In genomic region chr14:54489731-54490447, GRCh38 we compare ENCODE assay signal across 8 cellular contexts. TPM values are rescaled to one million over a fixed set of nuclear protein-coding genes. Genes with fewer than 3 reads are reported as not detected.
DNase-seq lines count a peak whose midpoint lies in the region; ATAC-seq and TF ChIP-seq lines count a peak whose summit lies in the region.

No MANE protein-coding gene starts in this region.

- H3K27me3 ChIP-seq in heart right ventricle (no peaks in the 10 kb centered on the region), adipocyte (replicated peaks; ENCODE audit: control insufficient read depth, insufficient read depth, low read length) (no peaks in the 10 kb centered on the region), mesenchymal stem cell (ENCODE audit: control insufficient read depth in 1 of 2, insufficient read depth in 1 of 2, low read length in 2 of 2) (no peaks in the 10 kb centered on the region), uterus (no peaks in the 10 kb centered on the region)

- TF ChIP-seq POLR2A in uterus (IDR thresholded peaks at IDR 0.05), result no peak

- no peak for TF ChIP-seq CTCF in heart right ventricle (IDR thresholded peaks at IDR 0.05)
- no peak for TF ChIP-seq CTCF in uterus (IDR thresholded peaks at IDR 0.05)

- peak overlapping the region; percentile 57 for H2BK5ac ChIP-seq in mesenchymal stem cell (ENCODE audit: low read depth, low read length, poor library complexity, severe bottlenecking)

- H3K4me1 ChIP-seq in heart right ventricle, result peaks cover 6 to 44% (median 26%) of the 10 kb centered on the region in 9 donors
- peaks cover 19% of the 10 kb centered on the region for H3K4me1 ChIP-seq in adipocyte (ENCODE audit: control insufficient read depth, insufficient read depth, low read length)
- H3K4me1 ChIP-seq in mesenchymal stem cell (ENCODE audit: control insufficient read depth, insufficient read depth, low read depth, low read length), result peaks cover 6% of the 10 kb centered on the region
- H3K4me1 ChIP-seq in uterus, result no peaks in the 10 kb centered on the region

- no peak overlapping the region for H3K4ac ChIP-seq in mesenchymal stem cell (ENCODE audit: low read depth in 1 of 2, low read length in 2 of 2)

- H4K91ac ChIP-seq in mesenchymal stem cell (ENCODE audit: low read length), result no peak overlapping the region

- H3K4me2 ChIP-seq in mesenchymal stem cell (ENCODE audit: low read length, poor library complexity, severe bottlenecking), result no peak overlapping the region

- H2BK15ac ChIP-seq in mesenchymal stem cell (ENCODE audit: low read depth, poor library complexity, severe bottlenecking), result no peak overlapping the region

- H3K4me3 ChIP-seq in heart right ventricle (peak overlapping the region in 6 of 10 donors; percentile 78 to 93 (median 84)), adipocyte (ENCODE audit: low read length) (peak overlapping the region; percentile 99), mesenchymal stem cell (ENCODE audit: insufficient read depth in 1 of 2, low read depth in 1 of 2, low read length in 2 of 2) (peak overlapping the region in 1 of 2 experiments; percentile 99), uterus (peak overlapping the region; percentile 83 to 90)

- H3K36me3 ChIP-seq in heart right ventricle (no peaks in the 10 kb centered on the region), adipocyte (ENCODE audit: control insufficient read depth, insufficient read depth, low read length, severe bottlenecking) (no peaks in the 10 kb centered on the region), mesenchymal stem cell (ENCODE audit: control insufficient read depth in 1 of 2, insufficient read depth in 2 of 2, low read depth in 1 of 2, low read length in 2 of 2) (peaks cover 3 to 5% of the 10 kb centered on the region in 2 experiments), uterus (no peaks in the 10 kb centered on the region)

- H2BK12ac ChIP-seq in mesenchymal stem cell (ENCODE audit: low read length in 2 of 2), result no peak overlapping the region

- H3K9me3 ChIP-seq in heart right ventricle (no peaks in the 10 kb centered on the region), adipocyte (ENCODE audit: control insufficient read depth, low read length) (no peaks in the 10 kb centered on the region), mesenchymal stem cell (ENCODE audit: control insufficient read depth, low read length) (no peaks in the 10 kb centered on the region), uterus (no peaks in the 10 kb centered on the region)

- intact Hi-C loops in heart right ventricle (cut with DNase I) (loop anchor here in 4 of 10 donors (1.0 to 5.0 kb wide), 3 partner anchors 19 to 48 kb away; partner anchors contain the start of genes CNIH1 (in 3 of the 4) and CGRRF1 (in 2 of the 4)), Right ventricle myocardium superior (cut with DNase I) (no loop called here), uterus (cut with DNase I; ENCODE audit: low total_unique reads) (no loop called here)

- peak overlapping the region; percentile 59 for H2AK5ac ChIP-seq in mesenchymal stem cell (ENCODE audit: low read length, severe bottlenecking)

- no peak overlapping the region for H3K14ac ChIP-seq in mesenchymal stem cell (ENCODE audit: low read length in 2 of 2)

- H3K27ac ChIP-seq in heart right ventricle, result peak overlapping the region in 8 of 10 donors; percentile 88 to 99 (median 98)
- no peak overlapping the region for H3K27ac ChIP-seq in mesenchymal stem cell (ENCODE audit: low read length, poor library complexity, severe bottlenecking)
- peak overlapping the region; percentile 91 to 94 for H3K27ac ChIP-seq in uterus

- H3K18ac ChIP-seq in mesenchymal stem cell (ENCODE audit: low read depth in 1 of 2, low read length in 2 of 2), result no peak overlapping the region

- 93 to 97% methylated on average over 4 of the region's 4 CpGs for WGBS in heart right ventricle, 2 donors
- WGBS in mesenchymal stem cell, result 94% methylated on average over 4 of the region's 4 CpGs

- no peak overlapping the region for H2BK120ac ChIP-seq in mesenchymal stem cell (ENCODE audit: low read depth, low read length)

- no peak for DNase-seq in heart right ventricle
- no peak for DNase-seq in Right ventricle myocardium superior
- no peak for DNase-seq in adipocyte (ENCODE audit: low read depth)
- no peak for DNase-seq in mesenchymal stem cell
- no peak for DNase-seq in uterus
- DNase-seq in globus pallidus (ENCODE audit: low spot score), result no peak
- DNase-seq in dedifferentiated amniotic fluid mesenchymal stem cell (ENCODE audit: extremely low spot score), result no peak
- no peak for DNase-seq in GF-D8 (lab: John Stamatoyannopoulos, UW)

- H4K8ac ChIP-seq in mesenchymal stem cell (ENCODE audit: low read length), result no peak overlapping the region

- H2AFZ ChIP-seq in mesenchymal stem cell (ENCODE audit: low read depth, low read length), result no peak overlapping the region

- ATAC-seq in heart right ventricle (no peak), Right ventricle myocardium superior (ENCODE audit: poor library complexity) (no peak)

- H3K79me1 ChIP-seq in mesenchymal stem cell (replicated peaks; ENCODE audit: low read length, poor library complexity, severe bottlenecking), result no peaks in the 10 kb centered on the region

- H3K23ac ChIP-seq in mesenchymal stem cell (ENCODE audit: low read length in 2 of 2), result no peak overlapping the region

- H3K9ac ChIP-seq in adipocyte (ENCODE audit: low read length) (peak overlapping the region; percentile 99), mesenchymal stem cell (ENCODE audit: low read length) (peak overlapping the region; percentile 99)

RNA-seq across cellular contexts. Expression of gene GMFB, which starts 1.1 kb away (rescaled TPM):
- 10 to 100 TPM; 16.8 to 30.5 (median 20.2) TPM for total RNA-seq in heart right ventricle
- 1 to 10 TPM; 9.1 to 9.6 TPM for polyA plus RNA-seq in heart right ventricle
- 27.6 TPM for total RNA-seq in Right ventricle myocardium superior
- 44.1 TPM for polyA plus RNA-seq in mesenchymal stem cell (2013, experiment 1 of 2)
- 45.1 TPM for polyA plus RNA-seq in mesenchymal stem cell (2013, experiment 2 of 2)
- total RNA-seq in uterus, result 100 to 1,000 TPM in 1 of 4 donors, 10 to 100 TPM in 3; 39.5 to 169 (median 45.7) TPM

RNA-seq across cellular contexts. Expression of gene CGRRF1, which starts 19.8 kb away (rescaled TPM):
- 10 to 100 TPM; 14.2 to 20.3 (median 16.7) TPM for total RNA-seq in heart right ventricle
- polyA plus RNA-seq in heart right ventricle, result 10 to 100 TPM; 21.3 to 23.1 TPM
- total RNA-seq in Right ventricle myocardium superior, result 15.1 TPM
- polyA plus RNA-seq in mesenchymal stem cell (2013, experiment 1 of 2), result 13.6 TPM
- 14.4 TPM for polyA plus RNA-seq in mesenchymal stem cell (2013, experiment 2 of 2)
- 10 to 100 TPM; 32.1 to 50.2 (median 33.7) TPM for total RNA-seq in uterus

RNA-seq across cellular contexts. Expression of gene CNIH1, which starts 48.7 kb away (rescaled TPM):
- total RNA-seq in heart right ventricle (100 to 1,000 TPM in 3 of 10 donors, 10 to 100 TPM in 7; 80.7 to 108 (median 91.4) TPM), Right ventricle myocardium superior (97.0 TPM), uterus (100 to 1,000 TPM in 3 of 4 donors, 10 to 100 TPM in 1; 18.7 to 177 (median 142) TPM)
- 100 to 1,000 TPM in 1 of 2 donors, 10 to 100 TPM in 1; 26.8 to 114 TPM for polyA plus RNA-seq in heart right ventricle
- polyA plus RNA-seq in mesenchymal stem cell (2013, experiment 1 of 2), result 195 TPM
- 199 TPM for polyA plus RNA-seq in mesenchymal stem cell (2013, experiment 2 of 2)
